In the genomic region with DNA sequence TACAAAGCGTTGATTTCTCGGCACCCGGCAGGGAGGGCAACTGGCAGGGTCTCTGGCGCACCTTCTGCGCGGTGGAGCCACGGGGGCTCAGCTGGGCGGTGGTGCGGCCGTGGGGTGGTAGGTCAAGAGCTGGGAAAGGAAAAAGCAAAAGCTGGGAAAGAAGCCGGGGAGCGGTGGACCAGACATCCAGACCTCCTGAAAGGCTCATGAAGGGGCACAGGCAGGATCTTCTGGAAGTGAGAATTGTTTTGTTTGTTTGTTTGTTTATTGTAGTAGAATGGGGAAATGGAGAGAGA, we compare ENCODE assay signal across 32 cellular contexts. TPM values are rescaled to one million over a fixed set of nuclear protein-coding genes. Genes with fewer than 3 reads are reported as not detected.
DNase-seq lines count a peak whose midpoint lies in the region; ATAC-seq, FAIRE-seq and TF ChIP-seq lines count a peak whose summit lies in the region.
"Had no signal": no experiment of that assay in that cellular context is flagged by ENCODE, and none has a peak within 500 bp of the region (broad histone marks: within the 10 kb centered on the region; RNA-seq: fewer than 3 reads in every experiment).

No MANE protein-coding gene starts in this region.

- FAIRE-seq in astrocyte (lab: Jason Lieb, UNC) (no peak), RCC 7860 (lab: Jason Lieb, UNC) (no peak), frontal cortex (lab: Jason Lieb, UNC) (no peak)
- FAIRE-seq: GM12891, TTC549 had no signal

- no peak overlapping the region for H3K9ac ChIP-seq in astrocyte (ENCODE audit: low read length)

- H3K27me3 ChIP-seq in ACC112 (ENCODE audit: insufficient read depth, low read length) = peaks cover 41% of the 10 kb centered on the region
- H3K27me3 ChIP-seq in astrocyte (ENCODE audit: insufficient read depth, low read length) = peaks cover 22% of the 10 kb centered on the region
- H3K27me3 ChIP-seq: SJCRH30 had no signal

- peak overlapping the region; percentile 77 for H3K4me2 ChIP-seq in astrocyte (ENCODE audit: low read length)

- no peak for ATAC-seq in GM21717 (IDR thresholded peaks at IDR 0.05; ENCODE audit: unreplicated experiment)
- ATAC-seq: activated CD8-positive, alpha-beta T cell treated with anti-CD3 and anti-CD28 coated beads, Interleukin-2, amount 10 ng/mL, durations not matched to agents 7 days and 5 days; effector memory CD8-positive, alpha-beta T cell; left ventricle myocardium superior; stimulated activated naive CD8-positive, alpha-beta T cell treated with anti-CD3 and anti-CD28 coated beads, Interleukin-15, Interleukin-2, amounts not matched to agents 100 U/mL and 50 U/mL, for 24 hours had no signal

- no peaks in the 10 kb centered on the region for H3K4me1 Mint-ChIP-seq in astrocyte (ENCODE audit: low read depth, unreplicated experiment)
- H3K4me1 Mint-ChIP-seq in nephron progenitor cell = peaks cover 19% of the 10 kb centered on the region
- H3K4me1 Mint-ChIP-seq: central memory CD8-positive, alpha-beta T cell; immature natural killer cell had no signal

- H3K27me3 Mint-ChIP-seq in astrocyte (ENCODE audit: low read depth, unreplicated experiment) (peaks cover 36% of the 10 kb centered on the region), nephron progenitor cell (ENCODE audit: low read depth, poor library complexity) (peaks cover 97% of the 10 kb centered on the region)

- H3K79me2 ChIP-seq in ACC112 (ENCODE audit: control insufficient read depth, insufficient read depth, low read length, unreplicated experiment) = no peaks in the 10 kb centered on the region
- H3K79me2 ChIP-seq in astrocyte (ENCODE audit: insufficient read depth, low read length) = no peaks in the 10 kb centered on the region

- no peaks in the 10 kb centered on the region for H3K36me3 ChIP-seq in ACC112 (ENCODE audit: insufficient read depth, low read length)
- no peaks in the 10 kb centered on the region for H3K36me3 ChIP-seq in astrocyte (ENCODE audit: insufficient read depth, low read length)
- H3K36me3 ChIP-seq: esophagus squamous epithelium, neutrophil, SJCRH30, tibial nerve had no signal

- H4K20me1 ChIP-seq in astrocyte (ENCODE audit: insufficient read depth, low read length) = no peaks in the 10 kb centered on the region

- H3K4me3 ChIP-seq in ACC112 (ENCODE audit: low read depth, low read length) (0 out of 2 replicates have a peak overlapping the region, but pooled peaks have one; percentile 21), astrocyte (ENCODE audit: insufficient read depth, low read depth, low read length) (peak overlapping the region; percentile 23), fibroblast of pulmonary artery (replicated peaks; ENCODE audit: low read depth, low read length) (peak overlapping the region; percentile 31)
- H3K4me3 ChIP-seq: SJCRH30, tibial nerve had no signal

- H3K27ac Mint-ChIP-seq in astrocyte (ENCODE audit: unreplicated experiment) (no peak overlapping the region), nephron progenitor cell (no peak overlapping the region)
- H3K27ac Mint-ChIP-seq: activated CD8-positive, alpha-beta T cell treated with anti-CD3 and anti-CD28 coated beads, Interleukin-2, amount 10 ng/mL, durations not matched to agents 7 days and 5 days; effector memory CD8-positive, alpha-beta T cell; immature natural killer cell; T-cell had no signal

- no peak overlapping the region for H3K27ac ChIP-seq in ACC112 (ENCODE audit: low read depth, low read length)
- H3K27ac ChIP-seq in astrocyte (ENCODE audit: low read depth, low read length) = no peak overlapping the region
- H3K27ac ChIP-seq: esophagus squamous epithelium, neutrophil, SJCRH30, tibial nerve had no signal

- H2AFZ ChIP-seq in ACC112 (ENCODE audit: low read length, unreplicated experiment) (no peak overlapping the region), astrocyte (ENCODE audit: low read depth, low read length) (peak overlapping the region; percentile 71)

- no peaks in the 10 kb centered on the region for H3K4me1 ChIP-seq in ACC112 (ENCODE audit: control insufficient read depth, insufficient read depth, low read length, unreplicated experiment)
- peaks cover 3% of the 10 kb centered on the region for H3K4me1 ChIP-seq in astrocyte (ENCODE audit: insufficient read depth, low read length)
- H3K4me1 ChIP-seq: esophagus squamous epithelium, tibial nerve had no signal

- H3K9me3 Mint-ChIP-seq in astrocyte (ENCODE audit: unreplicated experiment) = no peaks in the 10 kb centered on the region
- H3K9me3 Mint-ChIP-seq in nephron progenitor cell = peaks cover 5% of the 10 kb centered on the region
- H3K9me3 Mint-ChIP-seq: activated T-cell treated with anti-CD3 and anti-CD28 coated beads, Interleukin-2, amount 50 U/mL, for 24 hours; central memory CD8-positive, alpha-beta T cell; effector memory CD8-positive, alpha-beta T cell; immature natural killer cell; T-cell had no signal

- no peaks in the 10 kb centered on the region for H3K9me3 ChIP-seq in astrocyte (ENCODE audit: insufficient read depth, low read depth, low read length)
- H3K9me3 ChIP-seq: esophagus squamous epithelium, neutrophil, tibial nerve had no signal

- DNase-seq in astrocyte (ENCODE audit: low read depth) (no peak), fibroblast of pulmonary artery (ENCODE audit: low read depth) (no peak), nephron progenitor cell (no peak), RCC 7860 (ENCODE audit: low spot score) (no peak), cerebellar nuclear complex (lab: John Stamatoyannopoulos, UW) (no peak), frontal cortex (ENCODE audit: low spot score in 2 of 2) (no peak)
- DNase-seq: 8988T; activated CD4-positive, alpha-beta T cell treated with anti-CD3 and anti-CD28 coated beads for 1 hour; activated CD8-positive, alpha-beta T cell treated with anti-CD3 and anti-CD28 coated beads, Interleukin-2, amount 10 ng/mL, durations not matched to agents 7 days and 5 days; activated naive CD4-positive, alpha-beta T cell treated with Interleukin-2 at 50 U/mL for 16 hours; activated T-cell treated with anti-CD3 and anti-CD28 coated beads, Interleukin-2, amount 50 U/mL, for 24 hours; DMS79; effector memory CD8-positive, alpha-beta T cell; esophagus squamous epithelium; immature natural killer cell; left ventricle myocardium superior; NCI-H1105; NCI-H2029 treated with DMSO at 0.1 percent for 48 hours; OCI-M1; SJCRH30; stimulated activated CD4-positive, alpha-beta T cell treated with anti-CD3 and anti-CD28 coated beads, Interleukin-12 subunit alpha, Interleukin-12 subunit beta, amount 100 ng/mL, for 4 hours; stimulated activated CD4-positive, alpha-beta T cell treated with anti-CD3 and anti-CD28 coated beads, Interleukin-4, amount 100 ng/mL, for 4 hours; stimulated activated naive CD8-positive, alpha-beta T cell treated with anti-CD3 and anti-CD28 coated beads, Interleukin-15, Interleukin-2, amounts not matched to agents 100 U/mL and 50 U/mL, for 24 hours; T-cell had no signal

- TF ChIP-seq CTCF in astrocyte (IDR thresholded peaks at IDR 0.05; ENCODE audit: insufficient read depth, low read depth, low read length) = no peak
- no peak for TF ChIP-seq CTCF in fibroblast of pulmonary artery (IDR thresholded peaks at IDR 0.05; ENCODE audit: low read length, missing control alignments)
- TF ChIP-seq CTCF in nephron progenitor cell (IDR thresholded peaks at IDR 0.05) = no peak

- peak overlapping the region; percentile 54 for H3K4me3 Mint-ChIP-seq in astrocyte (ENCODE audit: unreplicated experiment)
- H3K4me3 Mint-ChIP-seq in nephron progenitor cell = peak overlapping the region; percentile 83
- H3K4me3 Mint-ChIP-seq: activated CD8-positive, alpha-beta T cell treated with anti-CD3 and anti-CD28 coated beads, Interleukin-2, amount 10 ng/mL, durations not matched to agents 7 days and 5 days; central memory CD8-positive, alpha-beta T cell had no signal

- H3K36me3 Mint-ChIP-seq in astrocyte (ENCODE audit: low read depth, unreplicated experiment) (no peaks in the 10 kb centered on the region), nephron progenitor cell (ENCODE audit: low read depth) (no peaks in the 10 kb centered on the region)
- H3K36me3 Mint-ChIP-seq: immature natural killer cell, T-cell had no signal

RNA-seq across cellular contexts. Expression of a gene that starts 7.2 kb away (rescaled TPM):
- total RNA-seq in astrocyte = 1,356 and 1,553 TPM in 2 replicates
- total RNA-seq in frontal cortex = under 0.01 TPM
- total RNA-seq: LHCN-M2 had no signal

Comparison
In these comparisons a context has a peak if more than half of its experiments do, and no peak if none do; other contexts are left out.
1. RNA of a gene that starts 7.2 kb away (total RNA-seq): 1,356 to 1,553 TPM in astrocyte; under 0.01 TPM in frontal cortex (single experiment); every median in the first group is over 1,000 times any median in the second.
2. Peak in every context shown above with its lines, with median percentiles within 50 percentile points of each other: H3K4me3 ChIP-seq.